In the genomic region with DNA sequence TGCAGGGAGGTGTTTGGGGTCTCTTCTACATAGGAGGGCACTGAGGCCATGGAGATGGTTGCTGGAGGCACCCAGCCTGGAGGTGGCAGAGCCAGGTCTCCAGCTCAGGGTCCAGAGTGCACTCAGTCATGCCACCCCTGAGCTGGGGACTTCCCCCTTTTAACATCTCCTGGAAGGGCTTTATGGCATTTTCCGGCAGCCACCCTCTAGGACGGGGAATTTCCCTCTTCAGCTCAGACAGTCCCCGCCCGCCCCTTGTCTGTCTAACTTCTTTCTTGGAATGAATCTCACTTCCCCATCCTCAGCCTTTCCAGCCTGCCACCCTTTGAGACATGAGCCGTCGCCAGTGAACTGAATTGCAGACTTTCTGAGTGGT, we compare ENCODE assay signal across 8 cellular contexts. TPM values are rescaled to one million over a fixed set of nuclear protein-coding genes. Genes with fewer than 3 reads are reported as not detected.
DNase-seq lines count a peak whose midpoint lies in the region; ATAC-seq and TF ChIP-seq lines count a peak whose summit lies in the region.

No MANE protein-coding gene starts in this region.

- H3K27ac ChIP-seq in esophagus squamous epithelium = peak overlapping the region in 1 of 4 donors; percentile 26

- TF ChIP-seq CTCF in esophagus squamous epithelium (IDR thresholded peaks at IDR 0.05) = no peak

- H3K27me3 ChIP-seq in esophagus squamous epithelium = peaks cover 0 to 4% (median 0%) of the 10 kb centered on the region in 4 donors

- H3K4me3 ChIP-seq in esophagus squamous epithelium = no peak overlapping the region

- TF ChIP-seq POLR2A in esophagus squamous epithelium (IDR thresholded peaks at IDR 0.05) = no peak

- H3K9me3 ChIP-seq in esophagus squamous epithelium = no peaks in the 10 kb centered on the region

- peaks cover 14 to 50% (median 15%) of the 10 kb centered on the region in 3 donors for H3K4me1 ChIP-seq in esophagus squamous epithelium

- ATAC-seq in GM18870 (IDR thresholded peaks at IDR 0.05; ENCODE audit: unreplicated experiment) (peak; percentile 74), HG02884 (IDR thresholded peaks at IDR 0.05; ENCODE audit: unreplicated experiment) (peak; percentile 90)

- WGBS in esophagus squamous epithelium, 2 donors = 8 to 22% methylated on average over 6 of the region's 6 CpGs

- intact Hi-C loops in esophagus squamous epithelium (cut with DNase I) = no loop called here

- no peaks in the 10 kb centered on the region for H3K36me3 ChIP-seq in esophagus squamous epithelium

- peak; percentile 70 to 79 for DNase-seq in activated CD4-positive, alpha-beta T cell treated with anti-CD3 and anti-CD28 coated beads, Interleukin-2, amount 50 U/mL, for 48 hours
- peak; percentile 79 for DNase-seq in pons (ENCODE audit: low spot score)
- no peak for DNase-seq in middle frontal gyrus (ENCODE audit: extremely low spot score, low spot score)
- no peak for DNase-seq in NCI-H1930 (lab: John Stamatoyannopoulos, UW)
- no peak for DNase-seq in esophagus squamous epithelium (lab: John Stamatoyannopoulos, UW)
- no peak for DNase-seq in iPS-NIHi7 (ENCODE audit: extremely low spot score)

RNA-seq across cellular contexts. Expression of gene COL15A1, which starts 49.9 kb away (rescaled TPM):
- total RNA-seq in esophagus squamous epithelium = 10 to 100 TPM in 2 of 4 donors, 1 to 10 TPM in 2; 3.4 to 33.2 (median 9.7) TPM

Comparison
In these comparisons a context has a peak if more than half of its experiments do, and no peak if none do; other contexts are left out.
1. DNase-seq: peak in activated CD4-positive, alpha-beta T cell treated with anti-CD3 and anti-CD28 coated beads, Interleukin-2, amount 50 U/mL, for 48 hours (2 of 2) and pons (single experiment); none in middle frontal gyrus (single experiment), NCI-H1930 (0 of 2), esophagus squamous epithelium (single experiment) and iPS-NIHi7 (single experiment).